Comparison of ENCODE assay signal across 7 cellular contexts in the genomic region with DNA sequence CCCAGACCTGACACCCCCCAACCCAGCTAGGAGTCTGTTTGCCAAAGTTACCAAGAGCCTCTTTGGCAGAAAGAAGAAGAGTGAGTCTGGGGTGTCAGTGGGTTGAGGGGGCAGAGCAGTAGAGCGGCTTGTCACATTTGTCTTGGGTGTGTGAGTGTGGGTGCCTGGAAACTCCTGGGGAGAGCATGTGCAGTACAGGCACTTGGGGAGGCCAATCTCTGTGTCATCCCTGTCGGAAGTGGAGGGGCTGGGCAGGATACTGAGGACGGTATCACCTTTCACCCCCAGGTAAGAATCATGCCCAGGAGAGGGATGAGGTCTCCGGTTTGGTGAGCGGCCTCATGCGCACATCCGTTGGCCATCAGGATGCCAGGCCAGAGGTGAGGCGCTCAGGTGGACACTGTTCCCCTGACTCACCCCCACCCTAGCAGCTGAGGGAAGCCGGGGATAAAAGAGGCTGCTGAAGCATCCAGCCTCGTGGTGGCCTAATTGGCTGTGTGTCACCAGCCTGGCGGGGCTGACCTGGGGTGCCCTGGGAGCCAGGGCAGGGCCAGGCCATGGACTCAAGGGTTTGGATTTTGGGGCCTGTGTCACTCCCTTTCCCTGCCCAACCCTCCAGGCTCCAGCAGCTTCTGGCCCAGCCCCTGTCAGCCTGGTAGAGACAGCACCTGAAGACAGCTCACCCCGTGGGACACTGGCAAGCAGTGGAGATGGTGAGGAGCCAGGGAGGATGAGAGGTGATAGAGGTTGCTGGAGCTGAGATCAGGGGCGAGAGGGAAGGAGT. TPM values are rescaled to one million over a fixed set of nuclear protein-coding genes. Genes with fewer than 3 reads are reported as not detected.
A peak's percentile ranks its signal among the peaks of the same experiment; 100 is the strongest.
DNase-seq lines count a peak whose midpoint lies in the region; ATAC-seq and TF ChIP-seq lines count a peak whose summit lies in the region.
"Had no signal": no experiment of that assay in that cellular context is flagged by ENCODE, and none has a peak within 500 bp of the region (broad histone marks: within the 10 kb centered on the region; RNA-seq: fewer than 3 reads in every experiment).

No MANE protein-coding gene starts in this region.

- H3K4me3 ChIP-seq in epithelial cell of proximal tubule (ENCODE audit: low read depth, low read length), result peak overlapping the region; percentile 16

- no peak for ATAC-seq in stimulated activated naive CD8-positive, alpha-beta T cell treated with anti-CD3 and anti-CD28 coated beads, Interleukin-15, amount 100 ng/mL, for 72 hours

- peak overlapping the region; percentile 49 for H3K27ac Mint-ChIP-seq in activated CD4-positive, alpha-beta T cell treated with anti-CD3 and anti-CD28 coated beads, Interleukin-2, amount 10 ng/mL, durations not matched to agents 24 days and 14 days
- peak overlapping the region; percentile 0 to 21 for H3K27ac Mint-ChIP-seq in stimulated activated naive CD8-positive, alpha-beta T cell treated with anti-CD3 and anti-CD28 coated beads, Interleukin-15, amount 100 ng/mL, for 72 hours

- peaks cover 59% of the 10 kb centered on the region for H3K4me1 Mint-ChIP-seq in activated CD4-positive, alpha-beta T cell treated with anti-CD3 and anti-CD28 coated beads, Interleukin-2, amount 10 ng/mL, durations not matched to agents 24 days and 14 days
- H3K4me1 Mint-ChIP-seq in stimulated activated naive CD8-positive, alpha-beta T cell treated with anti-CD3 and anti-CD28 coated beads, Interleukin-15, amount 100 ng/mL, for 72 hours, result peaks cover 79% of the 10 kb centered on the region

- H3K27me3 Mint-ChIP-seq in activated CD4-positive, alpha-beta T cell treated with anti-CD3 and anti-CD28 coated beads, Interleukin-2, amount 10 ng/mL, durations not matched to agents 24 days and 14 days, result no peaks in the 10 kb centered on the region
- no peaks in the 10 kb centered on the region for H3K27me3 Mint-ChIP-seq in stimulated activated naive CD8-positive, alpha-beta T cell treated with anti-CD3 and anti-CD28 coated beads, Interleukin-15, amount 100 ng/mL, for 72 hours

- H3K4me3 Mint-ChIP-seq in activated CD4-positive, alpha-beta T cell treated with anti-CD3 and anti-CD28 coated beads, Interleukin-2, amount 10 ng/mL, durations not matched to agents 24 days and 14 days, result peak overlapping the region; percentile 96
- peak overlapping the region; percentile 81 to 86 for H3K4me3 Mint-ChIP-seq in stimulated activated naive CD8-positive, alpha-beta T cell treated with anti-CD3 and anti-CD28 coated beads, Interleukin-15, amount 100 ng/mL, for 72 hours

- no peak for TF ChIP-seq CTCF in epithelial cell of proximal tubule (conservative IDR thresholded peaks at IDR 0.05; ENCODE audit: low read depth, low read length)

- H3K36me3 Mint-ChIP-seq in activated CD4-positive, alpha-beta T cell treated with anti-CD3 and anti-CD28 coated beads, Interleukin-2, amount 10 ng/mL, durations not matched to agents 24 days and 14 days (ENCODE audit: low read depth), result peaks cover 66% of the 10 kb centered on the region

- peak; percentile 65 for DNase-seq in activated CD4-positive, alpha-beta T cell treated with anti-CD3 and anti-CD28 coated beads, Interleukin-2, amount 10 ng/mL, durations not matched to agents 24 days and 14 days
- DNase-seq in activated CD4-positive, alpha-beta T cell treated with anti-CD3 and anti-CD28 coated beads, Interleukin-2, amount 50 U/mL, for 4 hours, result no peak
- DNase-seq in epithelial cell of proximal tubule (ENCODE audit: low read depth), result no peak
- no peak for DNase-seq in stimulated activated naive CD8-positive, alpha-beta T cell treated with anti-CD3 and anti-CD28 coated beads, Interleukin-15, amount 100 ng/mL, for 72 hours
- DNase-seq in DMS53 treated with DMSO at 0.1 percent for 48 hours (lab: John Stamatoyannopoulos, UW; ENCODE audit: unreplicated experiment), result no peak
- DNase-seq in NCI-H2171 (lab: John Stamatoyannopoulos, UW), result no peak

- H3K9me3 Mint-ChIP-seq in activated CD4-positive, alpha-beta T cell treated with anti-CD3 and anti-CD28 coated beads, Interleukin-2, amount 10 ng/mL, durations not matched to agents 24 days and 14 days, result no peaks in the 10 kb centered on the region
- no peaks in the 10 kb centered on the region for H3K9me3 Mint-ChIP-seq in stimulated activated naive CD8-positive, alpha-beta T cell treated with anti-CD3 and anti-CD28 coated beads, Interleukin-15, amount 100 ng/mL, for 72 hours

- intact Hi-C loops in activated CD4-positive, alpha-beta T cell treated with anti-CD3 and anti-CD28 coated beads, Interleukin-2, amount 10 ng/mL, durations not matched to agents 24 days and 14 days (cut with micrococcal nuclease), result loop anchor here (5.0 to 10.0 kb wide), 3 partner anchors 499 to 781 kb away; partner anchors contain the start of genes NASP and TESK2

RNA-seq across cellular contexts. Expression of gene PLK3, which starts 3.3 kb away (rescaled TPM):
- total RNA-seq in activated CD4-positive, alpha-beta T cell treated with anti-CD3 and anti-CD28 coated beads, Interleukin-2, amount 10 ng/mL, durations not matched to agents 24 days and 14 days, result 190 and 205 TPM in 2 replicates
- total RNA-seq in epithelial cell of proximal tubule, result 25.5 and 51.1 TPM in 2 replicates

RNA-seq across cellular contexts. Expression of gene DYNLT4, which starts 3.6 kb away (rescaled TPM):
- total RNA-seq in activated CD4-positive, alpha-beta T cell treated with anti-CD3 and anti-CD28 coated beads, Interleukin-2, amount 10 ng/mL, durations not matched to agents 24 days and 14 days, result 0.28 TPM in 1 of 2 replicates, not detected in the other
- 0.29 TPM in 1 of 2 replicates, not detected in the other for total RNA-seq in epithelial cell of proximal tubule
- total RNA-seq: HT1080 had no signal

RNA-seq across cellular contexts. Expression of gene BTBD19, which starts 4.8 kb away (rescaled TPM):
- total RNA-seq in activated CD4-positive, alpha-beta T cell treated with anti-CD3 and anti-CD28 coated beads, Interleukin-2, amount 10 ng/mL, durations not matched to agents 24 days and 14 days, result 22.2 and 22.7 TPM in 2 replicates
- 0.29 and 2.8 TPM in 2 replicates for total RNA-seq in epithelial cell of proximal tubule

RNA-seq across cellular contexts. Expression of gene BEST4, which starts 15.5 kb away (rescaled TPM):
- total RNA-seq in activated CD4-positive, alpha-beta T cell treated with anti-CD3 and anti-CD28 coated beads, Interleukin-2, amount 10 ng/mL, durations not matched to agents 24 days and 14 days, result 0.77 and 0.83 TPM in 2 replicates
- total RNA-seq in epithelial cell of proximal tubule, result 0.07 and 0.12 TPM in 2 replicates
- total RNA-seq: HT1080 had no signal

RNA-seq across cellular contexts. Expression of gene RPS8, which starts 28.2 kb away (rescaled TPM):
- 2,376 and 2,377 TPM in 2 replicates for total RNA-seq in activated CD4-positive, alpha-beta T cell treated with anti-CD3 and anti-CD28 coated beads, Interleukin-2, amount 10 ng/mL, durations not matched to agents 24 days and 14 days
- total RNA-seq in epithelial cell of proximal tubule, result 2,248 and 2,814 TPM in 2 replicates
